Comparison of ENCODE assay signal across 18 cellular contexts in the genomic region with DNA sequence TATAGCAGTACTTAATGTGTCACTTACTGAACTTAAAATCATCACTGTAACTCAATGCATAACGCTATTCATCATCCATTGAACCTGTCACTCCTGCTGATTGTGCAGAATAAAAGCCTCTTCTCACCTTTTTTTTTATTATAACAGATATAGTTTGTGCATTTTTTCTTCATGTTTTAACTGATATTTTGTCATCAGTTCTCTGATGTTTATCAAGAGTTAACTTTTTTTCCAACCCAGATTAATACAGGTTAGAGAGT.
DNase-seq lines count a peak whose midpoint lies in the region; ATAC-seq, FAIRE-seq and TF ChIP-seq lines count a peak whose summit lies in the region.
"Had no signal": no experiment of that assay in that cellular context is flagged by ENCODE, and none has a peak within 500 bp of the region (broad histone marks: within the 10 kb centered on the region; RNA-seq: fewer than 3 reads in every experiment).

No MANE protein-coding gene starts in this region.

- FAIRE-seq in frontal cortex (lab: Jason Lieb, UNC): peak; percentile 39
- peak; percentile 36 for FAIRE-seq in islet of Langerhans (lab: Jason Lieb, UNC)
- FAIRE-seq: A549, G401.6, GM12891, GM19239 had no signal

- no peak for ATAC-seq in SK-N-SH treated with all-trans-retinoic acid at 6 μM for 48 hours
- ATAC-seq: A549 had no signal

- peaks cover 57% of the 10 kb centered on the region for H3K4me1 Mint-ChIP-seq in nephron progenitor cell
- H3K4me1 Mint-ChIP-seq: B cell; CD4-positive, alpha-beta memory T cell; CD8-positive, alpha-beta memory T cell had no signal

- no peaks in the 10 kb centered on the region for H3K9me3 Mint-ChIP-seq in nephron progenitor cell

- no peak overlapping the region for H3K27ac Mint-ChIP-seq in nephron progenitor cell
- H3K27ac Mint-ChIP-seq: B cell; CD4-positive, alpha-beta memory T cell; CD8-positive, alpha-beta memory T cell had no signal

- H3K36me3 Mint-ChIP-seq in nephron progenitor cell (ENCODE audit: low read depth): no peaks in the 10 kb centered on the region
- H3K36me3 Mint-ChIP-seq: CD4-positive, alpha-beta memory T cell; CD8-positive, alpha-beta memory T cell had no signal

- no peak for TF ChIP-seq CTCF in nephron progenitor cell (IDR thresholded peaks at IDR 0.05)

- H3K4me3 Mint-ChIP-seq in nephron progenitor cell: no peak overlapping the region
- H3K4me3 Mint-ChIP-seq: B cell; CD4-positive, alpha-beta memory T cell; CD8-positive, alpha-beta memory T cell had no signal

- H3K27me3 Mint-ChIP-seq in nephron progenitor cell (ENCODE audit: low read depth, poor library complexity): no peaks in the 10 kb centered on the region
- H3K27me3 Mint-ChIP-seq: B cell; CD4-positive, alpha-beta memory T cell; CD8-positive, alpha-beta memory T cell had no signal

- peak; percentile 18 for DNase-seq in NCI-H1417 treated with DMSO at 0.1 percent for 48 hours (lab: John Stamatoyannopoulos, UW)
- no peak for DNase-seq in NCI-H1417 (lab: John Stamatoyannopoulos, UW)
- no peak for DNase-seq in frontal cortex (ENCODE audit: low spot score in 2 of 2)
- DNase-seq in anterior cingulate cortex (lab: John Stamatoyannopoulos, UW): no peak
- DNase-seq in nephron progenitor cell: no peak
- DNase-seq: AML-193; CD4-positive, alpha-beta memory T cell; CD8-positive, alpha-beta memory T cell; COR-L47; DMS79 treated with DMSO at 0.1 percent for 48 hours; GF-D8 had no signal

TF ChIP-seq in SK-N-SH treated with all-trans-retinoic acid at 6 μM for 48 hours, 23 proteins besides CTCF, POLR2A, EP300 and RAD21:
- TF ChIP-seq CSDC2 (CRISPR knock-in tag; IDR thresholded peaks at IDR 0.05) (no peak), TOX (CRISPR knock-in tag; IDR thresholded peaks at IDR 0.05; ENCODE audit: borderline replicate concordance) (no peak), ZNF8 (CRISPR knock-in tag; IDR thresholded peaks at IDR 0.05) (no peak)
- TF ChIP-seq, protein P1, sequence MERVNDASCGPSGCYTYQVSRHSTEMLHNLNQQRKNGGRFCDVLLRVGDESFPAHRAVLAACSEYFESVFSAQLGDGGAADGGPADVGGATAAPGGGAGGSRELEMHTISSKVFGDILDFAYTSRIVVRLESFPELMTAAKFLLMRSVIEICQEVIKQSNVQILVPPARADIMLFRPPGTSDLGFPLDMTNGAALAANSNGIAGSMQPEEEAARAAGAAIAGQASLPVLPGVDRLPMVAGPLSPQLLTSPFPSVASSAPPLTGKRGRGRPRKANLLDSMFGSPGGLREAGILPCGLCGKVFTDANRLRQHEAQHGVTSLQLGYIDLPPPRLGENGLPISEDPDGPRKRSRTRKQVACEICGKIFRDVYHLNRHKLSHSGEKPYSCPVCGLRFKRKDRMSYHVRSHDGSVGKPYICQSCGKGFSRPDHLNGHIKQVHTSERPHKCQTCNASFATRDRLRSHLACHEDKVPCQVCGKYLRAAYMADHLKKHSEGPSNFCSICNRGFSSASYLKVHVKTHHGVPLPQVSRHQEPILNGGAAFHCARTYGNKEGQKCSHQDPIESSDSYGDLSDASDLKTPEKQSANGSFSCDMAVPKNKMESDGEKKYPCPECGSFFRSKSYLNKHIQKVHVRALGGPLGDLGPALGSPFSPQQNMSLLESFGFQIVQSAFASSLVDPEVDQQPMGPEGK (CRISPR knock-in tag; IDR thresholded peaks at IDR 0.05; ENCODE audit: borderline replicate concordance): no peak
